Comparison of ENCODE assay signal across 8 cellular contexts in the genomic region with DNA sequence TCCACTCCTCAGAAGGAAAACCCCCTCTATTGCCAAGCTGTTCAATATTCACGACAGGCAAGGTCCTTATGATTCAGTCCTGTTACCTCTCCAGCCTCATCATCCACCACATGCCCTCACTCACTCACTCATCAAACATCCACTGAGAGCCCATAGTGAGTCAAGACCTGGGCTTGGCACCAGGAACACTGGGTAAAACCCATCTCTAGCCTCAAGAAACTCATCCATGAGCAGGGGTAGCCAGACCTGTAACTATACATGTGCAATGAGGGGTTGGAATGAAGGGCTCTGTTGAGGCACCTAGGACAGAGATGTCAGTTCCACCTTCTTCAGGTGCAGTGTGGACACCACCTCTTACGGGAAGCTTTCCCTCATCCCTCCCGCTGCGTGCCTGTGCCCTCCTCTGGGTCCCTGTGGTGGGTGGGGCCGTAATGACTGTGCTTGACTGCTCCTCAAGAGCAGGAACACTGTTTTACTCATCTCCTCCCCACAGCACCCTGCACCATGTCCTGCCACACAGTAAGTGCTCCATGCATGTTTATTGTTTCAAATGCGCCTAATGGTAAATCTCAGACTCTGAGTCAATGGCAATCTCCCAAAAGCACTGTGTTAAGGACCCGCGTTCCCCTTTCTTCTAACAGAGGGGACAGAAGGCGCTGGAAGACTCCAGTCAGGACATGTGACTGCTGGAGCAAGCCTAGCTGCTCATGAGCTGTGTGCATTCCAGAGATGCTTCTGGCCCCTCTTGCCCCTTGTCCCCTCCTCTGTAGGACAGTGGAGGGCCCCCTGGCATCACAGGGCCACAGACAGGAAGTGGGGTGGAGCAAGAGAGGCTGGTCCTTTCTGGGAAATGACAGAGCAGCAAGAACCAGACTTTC.
DNase-seq lines count a peak whose midpoint lies in the region; ATAC-seq and TF ChIP-seq lines count a peak whose summit lies in the region.

No MANE protein-coding gene starts in this region.

- TF ChIP-seq EP300 in sigmoid colon (IDR thresholded peaks at IDR 0.05) = no peak

- H3K4me3 ChIP-seq in sigmoid colon (no peak overlapping the region), MM.1S (ENCODE audit: low read length) (no peak overlapping the region), GM23338 (no peak overlapping the region)

- H3K79me2 ChIP-seq in MM.1S (ENCODE audit: low read length) = peaks cover 14% of the 10 kb centered on the region; the same call in 1 of the 2 replicates
- no peaks in the 10 kb centered on the region for H3K79me2 ChIP-seq in GM23338 (replicated peaks; ENCODE audit: insufficient read depth)

- peak; percentile 57 for ATAC-seq in GM18505 (IDR thresholded peaks at IDR 0.05; ENCODE audit: unreplicated experiment)
- peak; percentile 49 for ATAC-seq in HG02884 (IDR thresholded peaks at IDR 0.05; ENCODE audit: unreplicated experiment)
- ATAC-seq in GM23338 = no peak; the same call in 2 of the 3 replicates

- H2AFZ ChIP-seq in MM.1S (ENCODE audit: low read length) (no peak overlapping the region), GM23338 (no peak overlapping the region)

- TF ChIP-seq POLR2A in GM18505 (IDR thresholded peaks at IDR 0.05; ENCODE audit: borderline replicate concordance, extremely low read depth, insufficient read depth, insufficient read length) (no peak), sigmoid colon (IDR thresholded peaks at IDR 0.05) (no peak)

- peaks cover 19% of the 10 kb centered on the region for H3K36me3 Mint-ChIP-seq in activated naive CD8-positive, alpha-beta T cell
- H3K36me3 Mint-ChIP-seq in GM23338 (ENCODE audit: low read depth) = peaks cover 14% of the 10 kb centered on the region

- H3K4me2 ChIP-seq in MM.1S (ENCODE audit: low read depth, low read length) = no peak overlapping the region
- H3K4me2 ChIP-seq in GM23338 = no peak overlapping the region

- no peak overlapping the region for H3K9ac ChIP-seq in MM.1S (ENCODE audit: low read length)

- H3K4me1 ChIP-seq in sigmoid colon (peaks cover 0 to 29% (median 16%) of the 10 kb centered on the region in 4 donors), MM.1S (ENCODE audit: low read length) (no peaks in the 10 kb centered on the region), GM23338 (ENCODE audit: insufficient read depth) (peaks cover 14% of the 10 kb centered on the region)

- TF ChIP-seq CTCF in sigmoid colon (IDR thresholded peaks at IDR 0.05) = no peak
- TF ChIP-seq CTCF in MM.1S (IDR thresholded peaks at IDR 0.05; ENCODE audit: low read length) = no peak
- TF ChIP-seq CTCF in GM23338 (conservative IDR thresholded peaks at IDR 0.05; ENCODE audit: low read depth in 2 of 2) = no peak

- H3K27ac ChIP-seq in layer of hippocampus (ENCODE audit: low read depth, low read length) (peak overlapping the region; percentile 42), sigmoid colon (no peak overlapping the region), MM.1S (ENCODE audit: low read length) (no peak overlapping the region), GM23338 (ENCODE audit: low read depth) (no peak overlapping the region)

- H3K9me2 ChIP-seq in MM.1S (replicated peaks; ENCODE audit: insufficient read depth, low read length) (no peaks in the 10 kb centered on the region), GM23338 (ENCODE audit: insufficient read depth) (peaks cover 3% of the 10 kb centered on the region; the same call in 1 of the 2 replicates)

- WGBS in sigmoid colon, 2 donors = 82 to 87% methylated on average over 9 of the region's 9 CpGs

- intact Hi-C loops in sigmoid colon (cut with DNase I) = no loop called here

- peaks cover 49% of the 10 kb centered on the region for H3K4me1 Mint-ChIP-seq in activated naive CD8-positive, alpha-beta T cell (ENCODE audit: low read depth)
- peaks cover 41% of the 10 kb centered on the region for H3K4me1 Mint-ChIP-seq in GM23338

- peaks cover 10% of the 10 kb centered on the region for H3K9me3 Mint-ChIP-seq in activated naive CD8-positive, alpha-beta T cell (ENCODE audit: low read depth)
- H3K9me3 Mint-ChIP-seq in GM23338 = peaks cover 11% of the 10 kb centered on the region; the same call in 2 of the 3 replicates

- H3F3A ChIP-seq in MM.1S (ENCODE audit: insufficient read depth, low read length) (no peaks in the 10 kb centered on the region), GM23338 (replicated peaks; ENCODE audit: low read depth) (no peaks in the 10 kb centered on the region)

- H3K27ac Mint-ChIP-seq in activated naive CD8-positive, alpha-beta T cell = peak overlapping the region; percentile 93
- H3K27ac Mint-ChIP-seq in GM23338 = no peak overlapping the region

- DNase-seq in NCI-H1417 treated with DMSO at 0.1 percent for 48 hours (lab: John Stamatoyannopoulos, UW) (no peak), sigmoid colon (no peak), MM.1S (no peak), GM23338 (ENCODE audit: low spot score) (no peak)

- H3K9me3 ChIP-seq in sigmoid colon (no peaks in the 10 kb centered on the region), MM.1S (replicated peaks; ENCODE audit: insufficient read depth, low read length) (no peaks in the 10 kb centered on the region)

- peak overlapping the region; percentile 46 for H3K4me3 Mint-ChIP-seq in activated naive CD8-positive, alpha-beta T cell
- no peak overlapping the region for H3K4me3 Mint-ChIP-seq in GM23338

- H3K27me3 ChIP-seq in layer of hippocampus (ENCODE audit: control insufficient read depth, insufficient read depth, low read length) (no peaks in the 10 kb centered on the region), sigmoid colon (no peaks in the 10 kb centered on the region), MM.1S (replicated peaks; ENCODE audit: insufficient read depth, low read length) (no peaks in the 10 kb centered on the region), GM23338 (ENCODE audit: insufficient read depth) (no peaks in the 10 kb centered on the region)

- H3K27me3 Mint-ChIP-seq in activated naive CD8-positive, alpha-beta T cell = no peaks in the 10 kb centered on the region
- H3K27me3 Mint-ChIP-seq in GM23338 (ENCODE audit: insufficient read depth, low read depth, poor library complexity) = peaks cover 9% of the 10 kb centered on the region

- H3K36me3 ChIP-seq in sigmoid colon = no peaks in the 10 kb centered on the region
- H3K36me3 ChIP-seq in MM.1S (replicated peaks; ENCODE audit: insufficient read depth, low read length) = no peaks in the 10 kb centered on the region
- H3K36me3 ChIP-seq in GM23338 (ENCODE audit: insufficient read depth) = no peaks in the 10 kb centered on the region

- H4K20me1 ChIP-seq in MM.1S (ENCODE audit: insufficient read depth, low read length) = no peaks in the 10 kb centered on the region
- no peaks in the 10 kb centered on the region for H4K20me1 ChIP-seq in GM23338 (replicated peaks; ENCODE audit: insufficient read depth)

TF ChIP-seq in GM23338, 12 proteins besides CTCF, POLR2A, EP300 and RAD21:
- TF ChIP-seq EZH2 (IDR thresholded peaks at IDR 0.05; ENCODE audit: low read depth, unreplicated experiment) (no peak), CREB1 (CRISPR knock-in tag; IDR thresholded peaks at IDR 0.05; ENCODE audit: low read depth) (no peak), JUNB (IDR thresholded peaks at IDR 0.05; ENCODE audit: unreplicated experiment) (no peak)
